13 cellular contexts compared by ENCODE assay signal in the genomic region with DNA sequence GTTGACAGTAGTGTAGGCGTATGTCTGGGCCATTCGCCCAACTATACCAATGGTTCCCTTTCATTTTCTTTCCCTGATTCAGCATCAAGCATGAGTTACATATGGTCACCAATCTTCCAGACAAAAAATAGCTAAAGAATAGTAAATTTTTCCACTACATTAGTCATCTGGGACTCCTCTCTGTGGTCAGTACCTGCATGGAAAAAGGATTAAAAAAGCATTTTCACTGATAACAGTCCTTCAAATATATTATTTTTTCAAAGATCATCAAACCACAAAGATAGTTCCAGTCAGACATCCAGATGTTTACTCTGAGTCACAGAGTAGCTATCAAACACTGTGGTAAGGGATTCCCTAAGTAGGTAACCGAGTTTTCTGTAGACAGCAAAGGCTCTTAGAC.
DNase-seq lines count a peak whose midpoint lies in the region; ATAC-seq and TF ChIP-seq lines count a peak whose summit lies in the region.
"Had no signal": no experiment of that assay in that cellular context is flagged by ENCODE, and none has a peak within 500 bp of the region (broad histone marks: within the 10 kb centered on the region; RNA-seq: fewer than 3 reads in every experiment).

No MANE protein-coding gene starts in this region.

- no peak for ATAC-seq in mucosa of descending colon
- ATAC-seq in activated CD4-positive, CD25-positive, alpha-beta regulatory T cell treated with anti-CD3 and anti-CD28 coated beads, Interleukin-2, amount 50 U/mL, for 24 hours: no peak

- H3K9me3 Mint-ChIP-seq in activated naive CD4-positive, alpha-beta T cell treated with anti-CD3 and anti-CD28 coated beads, Interleukin-2, amount 10 ng/mL, durations not matched to agents 7 days and 5 days: no peaks in the 10 kb centered on the region

- no peak overlapping the region for H3K4me3 Mint-ChIP-seq in activated naive CD4-positive, alpha-beta T cell treated with anti-CD3 and anti-CD28 coated beads, Interleukin-2, amount 10 ng/mL, durations not matched to agents 7 days and 5 days

- in situ Hi-C loops in astrocyte of the cerebellum (cut with HindIII; ENCODE audit: low sequenced_read_pairs): no loop called here

- CTCF ChIA-PET in HEK293T (lab: Yijun Ruan, JAX): no interaction called here
- CTCF ChIA-PET in activated naive CD4-positive, alpha-beta T cell treated with anti-CD3 and anti-CD28 coated beads, Interleukin-2, amount 10 ng/mL, durations not matched to agents 7 days and 5 days (lab: Charles Lee): no interaction called here

- no peaks in the 10 kb centered on the region for H3K9me3 ChIP-seq in mucosa of descending colon
- H3K9me3 ChIP-seq: BLaER1 had no signal

- no peaks in the 10 kb centered on the region for H3K27me3 Mint-ChIP-seq in activated naive CD4-positive, alpha-beta T cell treated with anti-CD3 and anti-CD28 coated beads, Interleukin-2, amount 10 ng/mL, durations not matched to agents 7 days and 5 days

- POLR2A ChIA-PET in HEK293T (lab: Yijun Ruan, JAX): no interaction called here

- intact Hi-C loops in mucosa of descending colon (cut with DNase I, micrococcal nuclease): no loop called here

- no peaks in the 10 kb centered on the region for H3K36me3 Mint-ChIP-seq in activated naive CD4-positive, alpha-beta T cell treated with anti-CD3 and anti-CD28 coated beads, Interleukin-2, amount 10 ng/mL, durations not matched to agents 7 days and 5 days

- TF ChIP-seq CTCF in astrocyte of the cerebellum (IDR thresholded peaks at IDR 0.05; ENCODE audit: low read depth, low read length, missing control alignments) (no peak), mucosa of descending colon (IDR thresholded peaks at IDR 0.05) (no peak)

- H3K4me1 ChIP-seq in mucosa of descending colon (ENCODE audit: low read depth): no peaks in the 10 kb centered on the region
- H3K4me1 ChIP-seq: BLaER1 had no signal

- H3K27ac Mint-ChIP-seq in activated naive CD4-positive, alpha-beta T cell treated with anti-CD3 and anti-CD28 coated beads, Interleukin-2, amount 10 ng/mL, durations not matched to agents 7 days and 5 days: no peak overlapping the region

- H3K4me1 Mint-ChIP-seq in activated naive CD4-positive, alpha-beta T cell treated with anti-CD3 and anti-CD28 coated beads, Interleukin-2, amount 10 ng/mL, durations not matched to agents 7 days and 5 days: no peaks in the 10 kb centered on the region

- peak; percentile 58 for DNase-seq in COLO829 (ENCODE audit: low spot score)
- peak; percentile 95 for DNase-seq in HT1080 (ENCODE audit: low read depth)
- DNase-seq in astrocyte of the cerebellum (ENCODE audit: low read depth): peak; percentile 69
- DNase-seq in iris pigment epithelial cell (ENCODE audit: low read depth): peak; percentile 97
- DNase-seq in HEK293T (ENCODE audit: extremely low spot score): no peak
- no peak for DNase-seq in mucosa of descending colon
- no peak for DNase-seq in activated naive CD4-positive, alpha-beta T cell treated with anti-CD3 and anti-CD28 coated beads, Interleukin-2, amount 10 ng/mL, durations not matched to agents 7 days and 5 days
- DNase-seq: glutamatergic neuron, NCI-H2029, posterior cingulate gyrus, SHP77 had no signal

- no peak overlapping the region for H3K4me3 ChIP-seq in astrocyte of the cerebellum (ENCODE audit: low read depth, low read length)
- no peak overlapping the region for H3K4me3 ChIP-seq in mucosa of descending colon
- H3K4me3 ChIP-seq: BLaER1 had no signal

- no peaks in the 10 kb centered on the region for H3K36me3 ChIP-seq in mucosa of descending colon (ENCODE audit: low read depth)
- H3K36me3 ChIP-seq: BLaER1 had no signal

TF ChIP-seq in HEK293T, 16 proteins besides CTCF, POLR2A, EP300 and RAD21:
- no peak for TF ChIP-seq FOXA1 (IDR thresholded peaks at IDR 0.05)
- TF ChIP-seq ELF4 (IDR thresholded peaks at IDR 0.05): no peak
- no peak for TF ChIP-seq BHLHE40 (IDR thresholded peaks at IDR 0.05; ENCODE audit: borderline replicate concordance)
- no peak for TF ChIP-seq NFRKB (IDR thresholded peaks at IDR 0.05)
- TF ChIP-seq L3MBTL2 (conservative IDR thresholded peaks at IDR 0.05): no peak
- no peak for TF ChIP-seq ARNT (IDR thresholded peaks at IDR 0.05)

Comparison
In these comparisons a context has a peak if more than half of its experiments do, and no peak if none do; other contexts are left out.
1. DNase-seq: peak in COLO829 (single experiment), HT1080 (single experiment), astrocyte of the cerebellum (single experiment) and iris pigment epithelial cell (single experiment); none in HEK293T (single experiment), mucosa of descending colon (0 of 3) and activated naive CD4-positive, alpha-beta T cell treated with anti-CD3 and anti-CD28 coated beads, Interleukin-2, amount 10 ng/mL, durations not matched to agents 7 days and 5 days (single experiment).